In the genomic region with DNA sequence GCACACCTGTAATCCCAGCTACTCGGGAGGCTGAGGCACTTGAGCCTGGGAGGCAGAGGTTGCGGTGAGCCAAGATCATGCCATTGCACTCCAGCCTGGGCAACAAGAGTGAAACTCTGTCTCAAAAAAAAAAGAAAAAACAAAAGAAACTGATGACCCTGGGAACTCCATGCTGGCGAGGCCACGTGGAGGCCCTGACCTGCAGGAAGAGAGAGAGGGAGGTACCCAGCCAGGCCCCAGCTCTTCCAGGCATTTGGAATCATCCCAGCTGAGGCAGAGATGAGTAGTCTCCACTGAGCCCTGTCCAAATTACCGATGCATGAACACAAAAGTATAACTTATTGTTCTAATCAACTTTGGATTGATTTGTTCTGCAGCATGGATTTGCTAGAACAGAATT, we compare ENCODE assay signal across 16 cellular contexts.
DNase-seq lines count a peak whose midpoint lies in the region; ATAC-seq, FAIRE-seq and TF ChIP-seq lines count a peak whose summit lies in the region.
"Had no signal": no experiment of that assay in that cellular context is flagged by ENCODE, and none has a peak within 500 bp of the region (broad histone marks: within the 10 kb centered on the region; RNA-seq: fewer than 3 reads in every experiment).

No MANE protein-coding gene starts in this region.

- no peak for TF ChIP-seq EP300 in H1 (IDR thresholded peaks at IDR 0.05; ENCODE audit: borderline replicate concordance in 1 of 2, low read depth in 2 of 2, low read length in 2 of 2)

- no peak for TF ChIP-seq RAD21 in H1 (IDR thresholded peaks at IDR 0.05 in 1 of 2, conservative IDR thresholded peaks at IDR 0.05 in 1 of 2; ENCODE audit: low read depth in 2 of 2, low read length in 2 of 2)

- TF ChIP-seq CTCF in H1 (IDR thresholded peaks at IDR 0.05; ENCODE audit: control extremely low read depth in 1 of 3, insufficient read depth in 1 of 3, low read depth in 1 of 3, low read length in 3 of 3) (no peak), upper lobe of right lung (IDR thresholded peaks at IDR 0.05) (no peak), D721Med (IDR thresholded peaks at IDR 0.05; ENCODE audit: insufficient read depth, missing control alignments) (no peak)

- H3K9ac ChIP-seq in H1 (replicated peaks in 1 of 4; ENCODE audit: extremely low read depth in 1 of 4, low read depth in 3 of 4, low read length in 3 of 4), result no peak overlapping the region

- H3K36me3 ChIP-seq in H7 (replicated peaks; ENCODE audit: control insufficient read depth, insufficient read depth, low read length), result no peaks in the 10 kb centered on the region
- no peaks in the 10 kb centered on the region for H3K36me3 ChIP-seq in H1 (ENCODE audit: control insufficient read depth in 2 of 4, insufficient read depth in 4 of 4, low read length in 3 of 4)
- no peaks in the 10 kb centered on the region for H3K36me3 ChIP-seq in upper lobe of right lung
- H3K36me3 ChIP-seq: BE2C had no signal

- H4K20me1 ChIP-seq in H1 (replicated peaks in 1 of 2; ENCODE audit: control insufficient read depth in 1 of 2, insufficient read depth in 2 of 2, low read length in 2 of 2), result no peaks in the 10 kb centered on the region

- DNase-seq in H7, result peak; percentile 16
- DNase-seq in H1 (ENCODE audit: low read depth in 1 of 2, low spot score in 2 of 2), result peak in 1 of 2 experiments; percentile 42
- peak; percentile 16 for DNase-seq in kidney tubule cell (ENCODE audit: low spot score)
- DNase-seq in upper lobe of right lung, result peak; percentile 22
- DNase-seq in D721Med (ENCODE audit: insufficient read length, low spot score), result no peak
- DNase-seq in KG1 (lab: John Stamatoyannopoulos, UW), result no peak
- DNase-seq: BE2C; CD4-positive, alpha-beta memory T cell; DND-41; GDM1; IMR-90 had no signal

- CTCF ChIA-PET in H1 (lab: Charles Lee; ENCODE audit: partially characterized antibody), result interaction anchor here (0.7 to 1.8 kb wide), 9 partner anchors 9 to 186 kb away, joined by 3 to 5 read pairs (median 4); no protein-coding TSS in a partner anchor

- H3K79me1 ChIP-seq in H1 (ENCODE audit: low read depth, low read length), result no peaks in the 10 kb centered on the region

- H3K4me1 ChIP-seq in H1 (replicated peaks in 1 of 4; ENCODE audit: control insufficient read depth in 3 of 4, insufficient read depth in 4 of 4, low read length in 3 of 4), result peaks cover 7 to 35% (median 23%) of the 10 kb centered on the region in 4 experiments
- H3K4me1 ChIP-seq in upper lobe of right lung, result no peaks in the 10 kb centered on the region

- no peak overlapping the region for H2BK5ac ChIP-seq in H1 (ENCODE audit: low read depth, low read length)

- no peak for TF ChIP-seq POLR2A in H1 (IDR thresholded peaks at IDR 0.05; ENCODE audit: control extremely low read depth in 1 of 2, low read depth in 2 of 2, low read length in 2 of 2)

- H2BK15ac ChIP-seq in H1 (ENCODE audit: low read length), result no peak overlapping the region

- no peaks in the 10 kb centered on the region for H3K23me2 ChIP-seq in H1 (ENCODE audit: low read depth, low read length)

- H3K9me3 ChIP-seq in H1 (ENCODE audit: insufficient read depth in 2 of 2, low read depth in 1 of 2, low read length in 1 of 2) (no peaks in the 10 kb centered on the region), upper lobe of right lung (no peaks in the 10 kb centered on the region)
- H3K9me3 ChIP-seq: BE2C had no signal

- H3K27ac ChIP-seq in H1 (ENCODE audit: low read depth, low read length) (no peak overlapping the region), upper lobe of right lung (no peak overlapping the region)
- H3K27ac ChIP-seq: C4-2B had no signal

- FAIRE-seq in H1 (lab: Jason Lieb, UNC), result no peak
- no peak for FAIRE-seq in D721Med (lab: Jason Lieb, UNC)
- FAIRE-seq: A204.1, GM12892, H54 had no signal

- peak overlapping the region; percentile 72 for H2BK120ac ChIP-seq in H1 (replicated peaks; ENCODE audit: low read depth, low read length)

- H4K91ac ChIP-seq in H1 (replicated peaks; ENCODE audit: insufficient read length, low read length), result no peak overlapping the region

- ATAC-seq in upper lobe of right lung, result no peak
- ATAC-seq in GM19328 (IDR thresholded peaks at IDR 0.05; ENCODE audit: unreplicated experiment), result no peak

- H4K8ac ChIP-seq in H1 (ENCODE audit: extremely low read depth, insufficient read depth, low read length), result no peak overlapping the region

- H3K4me2 ChIP-seq in H1 (ENCODE audit: insufficient read depth in 1 of 2, low read depth in 2 of 2, low read length in 2 of 2), result no peak overlapping the region

- H2BK20ac ChIP-seq in H1 (ENCODE audit: low read length), result no peak overlapping the region

- no peak overlapping the region; the same call in 1 of the 2 replicates for H3K18ac ChIP-seq in H1 (ENCODE audit: extremely low read depth, low read length)

- no peak overlapping the region for H3K56ac ChIP-seq in H1 (replicated peaks; ENCODE audit: insufficient read length, low read depth, low read length)

- H4K5ac ChIP-seq in H1 (ENCODE audit: insufficient read length, low read depth, low read length), result no peak overlapping the region

- H2BK12ac ChIP-seq in H1 (ENCODE audit: low read depth, low read length), result no peak overlapping the region

- no peak overlapping the region for H3K14ac ChIP-seq in H1 (ENCODE audit: insufficient read length)

- 90% methylated on average over 3 of the region's 5 CpGs; no CpG with 5 or more reads in 1 of the 2 experiments for WGBS in H1 (ENCODE audit: extremely low coverage in 1 of 2, insufficient coverage in 1 of 2, insufficient read length in 1 of 2, insufficient replicate concordance in 2 of 2, low coverage in 1 of 2, low lambda C conversion rate in 2 of 2, missing lambda C conversion rate in 1 of 2), 2 experiments

- no peaks in the 10 kb centered on the region for H3K79me2 ChIP-seq in H1 (ENCODE audit: control insufficient read depth in 1 of 2, insufficient read depth in 2 of 2, low read length in 2 of 2)

- no peak overlapping the region for H3K4ac ChIP-seq in H1 (replicated peaks; ENCODE audit: insufficient read length, low read depth, low read length)

- POLR2A ChIA-PET in H1 (lab: Charles Lee; ENCODE audit: partially characterized antibody), result no interaction called here

- no peak overlapping the region; the same call in 1 of the 2 replicates for H2AK5ac ChIP-seq in H1 (ENCODE audit: low read depth, low read length)

- no peak overlapping the region for H3K23ac ChIP-seq in H1 (ENCODE audit: insufficient read length)

- no peak overlapping the region for H2AFZ ChIP-seq in H1 (ENCODE audit: low read length)

- H3K4me3 ChIP-seq in H7 (ENCODE audit: insufficient read depth, low read depth, low read length), result no peak overlapping the region
- H3K4me3 ChIP-seq in H1 (ENCODE audit: extremely low read depth in 1 of 4, insufficient read depth in 2 of 4, low read depth in 3 of 4, low read length in 4 of 4), result no peak overlapping the region
- no peak overlapping the region for H3K4me3 ChIP-seq in upper lobe of right lung

- intact Hi-C loops in upper lobe of right lung (cut with DNase I), result no loop called here

- H3K27me3 ChIP-seq in H7 (ENCODE audit: control insufficient read depth, insufficient read depth, low read length) (peaks cover 5% of the 10 kb centered on the region), H1 (replicated peaks in 1 of 4; ENCODE audit: control insufficient read depth in 3 of 4, extremely low read depth in 1 of 4, insufficient read depth in 3 of 4, low read length in 3 of 4) (peaks cover 0 to 4% (median 0%) of the 10 kb centered on the region in 4 experiments; a peak in 2 of 7 replicates), upper lobe of right lung (peaks cover 17% of the 10 kb centered on the region)
- H3K27me3 ChIP-seq: BE2C had no signal

TF ChIP-seq in H1, 55 proteins besides CTCF, POLR2A, EP300 and RAD21:
- TF ChIP-seq HDAC2 (IDR thresholded peaks at IDR 0.05; ENCODE audit: borderline replicate concordance in 1 of 2, low read depth in 2 of 2, low read length in 2 of 2) (no peak), GTF2F1 (IDR thresholded peaks at IDR 0.05; ENCODE audit: borderline replicate concordance, low read depth, low read length) (no peak)

Comparison
In these comparisons a context has a peak if more than half of its experiments do, and no peak if none do; other contexts are left out.
1. DNase-seq: peak in H7 (single experiment), kidney tubule cell (single experiment) and upper lobe of right lung (single experiment); none in D721Med (single experiment) and KG1 (single experiment).